In the genomic region with DNA sequence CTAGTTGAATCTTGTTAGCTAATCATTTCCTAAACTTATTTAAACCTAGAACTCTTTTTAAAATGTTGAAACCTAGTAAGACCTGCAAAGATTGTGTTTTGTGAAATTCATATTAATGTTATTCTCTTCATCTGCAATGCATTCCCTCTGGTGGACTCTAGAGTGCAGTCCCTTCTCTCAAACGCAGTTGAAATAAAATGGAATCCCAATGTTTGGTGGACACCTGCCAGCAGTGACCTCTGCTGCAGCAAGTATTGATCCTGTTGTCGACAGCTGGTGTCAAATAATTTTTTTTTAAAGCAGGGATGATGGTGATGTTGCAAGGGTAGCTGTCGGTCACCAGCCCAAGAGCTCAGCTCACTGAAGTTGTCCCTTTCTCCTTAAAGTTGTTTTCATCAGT, we compare ENCODE assay signal across 22 cellular contexts.
"Had no signal": no experiment of that assay in that cellular context is flagged by ENCODE, and none has a peak within 500 bp of the region (broad histone marks: within the 10 kb centered on the region; RNA-seq: fewer than 3 reads in every experiment).

No MANE protein-coding gene starts in this region.

- H3K4me3 Mint-ChIP-seq: effector memory CD8-positive, alpha-beta T cell; immature natural killer cell; naive thymus-derived CD4-positive, alpha-beta T cell; nephron progenitor cell; stimulated activated effector memory CD8-positive, alpha-beta T cell treated with anti-CD3 and anti-CD28 coated beads, Interleukin-12 subunit alpha, Interleukin-12 subunit beta, amount 100 ng/mL, for 72 hours had no signal

- H3K4me1 Mint-ChIP-seq: immature natural killer cell; naive thymus-derived CD4-positive, alpha-beta T cell; stimulated activated effector memory CD8-positive, alpha-beta T cell treated with anti-CD3 and anti-CD28 coated beads, Interleukin-12 subunit alpha, Interleukin-12 subunit beta, amount 100 ng/mL, for 72 hours had no signal

- H3K27me3 ChIP-seq: right atrium auricular region, stomach, thyroid gland, vagina had no signal

- H3K36me3 ChIP-seq: prostate gland, right atrium auricular region, stomach, thyroid gland, vagina had no signal

- H3K27ac Mint-ChIP-seq: effector memory CD8-positive, alpha-beta T cell; immature natural killer cell; naive thymus-derived CD4-positive, alpha-beta T cell; nephron progenitor cell; stimulated activated effector memory CD8-positive, alpha-beta T cell treated with anti-CD3 and anti-CD28 coated beads, Interleukin-12 subunit alpha, Interleukin-12 subunit beta, amount 100 ng/mL, for 72 hours had no signal

- H3K36me3 Mint-ChIP-seq: immature natural killer cell; naive thymus-derived CD4-positive, alpha-beta T cell; stimulated activated effector memory CD8-positive, alpha-beta T cell treated with anti-CD3 and anti-CD28 coated beads, Interleukin-12 subunit alpha, Interleukin-12 subunit beta, amount 100 ng/mL, for 72 hours had no signal

- DNase-seq: cortex of kidney; effector memory CD8-positive, alpha-beta T cell; hypothalamus; immature natural killer cell; islet precursor cell; kidney glomerular epithelial cell; mesendoderm; midbrain; naive thymus-derived CD4-positive, alpha-beta T cell; nephron progenitor cell; nucleus accumbens; stimulated activated CD4-positive, alpha-beta T cell treated with anti-CD3 and anti-CD28 coated beads, Interleukin-2, amount 100 ng/mL, for 24 hours; stimulated activated CD4-positive, alpha-beta T cell treated with anti-CD3 and anti-CD28 coated beads, Interleukin-4, amount 100 ng/mL, for 24 hours; stimulated activated naive CD4-positive, alpha-beta T cell treated with Interleukin-2 at 50 U/mL for 16 hours; stomach; thyroid gland; trophoblast cell had no signal

- H3K27me3 Mint-ChIP-seq: effector memory CD8-positive, alpha-beta T cell; naive thymus-derived CD4-positive, alpha-beta T cell had no signal

- H3K9me3 Mint-ChIP-seq: effector memory CD8-positive, alpha-beta T cell; naive thymus-derived CD4-positive, alpha-beta T cell had no signal

- H3K4me3 ChIP-seq: prostate gland, right atrium auricular region, stomach, thyroid gland, vagina had no signal

- H3K27ac ChIP-seq: prostate gland, right atrium auricular region, stomach, thyroid gland, vagina had no signal

- H3K4me1 ChIP-seq: prostate gland, right atrium auricular region, stomach, thyroid gland, vagina had no signal

- ATAC-seq: effector memory CD8-positive, alpha-beta T cell; naive thymus-derived CD4-positive, alpha-beta T cell; sciatic nerve; stimulated activated effector memory CD8-positive, alpha-beta T cell treated with anti-CD3 and anti-CD28 coated beads, Interleukin-12 subunit alpha, Interleukin-12 subunit beta, amount 100 ng/mL, for 72 hours had no signal

- H3K9me3 ChIP-seq: prostate gland, right atrium auricular region, thyroid gland, vagina had no signal
